ENCODE assay signal across 28 cellular contexts in the genomic region with DNA sequence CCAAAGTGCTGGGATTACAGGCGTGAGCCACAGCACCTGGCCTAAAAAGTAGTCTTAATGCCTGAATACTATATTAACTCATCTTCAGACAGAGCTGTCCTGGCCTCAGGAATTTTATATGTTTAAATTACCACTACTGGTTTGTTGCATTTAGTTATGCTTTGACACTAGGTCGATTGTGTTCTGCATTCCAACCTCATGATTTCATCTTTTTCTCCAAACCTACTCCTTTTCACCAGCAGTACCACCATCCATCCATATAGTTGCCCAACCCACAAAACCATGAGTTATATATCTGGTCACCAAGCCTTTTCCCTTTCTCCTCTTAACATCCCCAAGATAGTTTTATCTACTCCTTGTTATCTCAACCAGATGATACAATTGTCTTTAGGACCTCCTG.
"Had no signal": no experiment of that assay in that cellular context is flagged by ENCODE, and none has a peak within 500 bp of the region (broad histone marks: within the 10 kb centered on the region; RNA-seq: fewer than 3 reads in every experiment).

No MANE protein-coding gene starts in this region.

- H3K27me3 ChIP-seq: adrenal gland, ascending aorta, brain microvascular endothelial cell, colonic mucosa, dorsolateral prefrontal cortex, gastrocnemius medialis had no signal

- H3K9me3 ChIP-seq: adrenal gland, ascending aorta, colonic mucosa, gastrocnemius medialis, mucosa of descending colon, thoracic aorta had no signal

- H3K4me2 ChIP-seq: smooth muscle cell had no signal

- H3K27ac ChIP-seq: adrenal gland, ascending aorta, brain microvascular endothelial cell, colonic mucosa, dorsolateral prefrontal cortex, gastrocnemius medialis, thoracic aorta had no signal

- H3K27me3 Mint-ChIP-seq: activated naive CD8-positive, alpha-beta T cell; effector memory CD8-positive, alpha-beta T cell; stimulated activated naive B cell treated with anti-CD40 and anti-IgM and Interleukin-4, amounts not matched to agents 10 μg/mL and 1 μg/mL and 100 μg/mL, for 72 hours; type B pancreatic cell had no signal

- H3K9me3 Mint-ChIP-seq: effector memory CD8-positive, alpha-beta T cell; type B pancreatic cell had no signal

- H3K27ac Mint-ChIP-seq: activated naive CD8-positive, alpha-beta T cell; stimulated activated naive B cell treated with anti-CD40 and anti-IgM and Interleukin-4, amounts not matched to agents 10 μg/mL and 1 μg/mL and 100 μg/mL, for 72 hours; type B pancreatic cell had no signal

- DNase-seq: activated gamma-delta T cell treated with Interleukin-2 at 50 U/mL for 16 hours; activated T-cell treated with anti-CD3 and anti-CD28 coated beads, Interleukin-2, amount 50 U/mL, for 1 hour; adrenal gland; brain microvascular endothelial cell; central memory CD4-positive, alpha-beta T cell; colonic mucosa; dorsolateral prefrontal cortex; effector memory CD8-positive, alpha-beta T cell; gastrocnemius medialis; head of caudate nucleus; hypothalamus; left colon; mesenchymal stem cell; mucosa of descending colon; occipital lobe; posterior cingulate gyrus; stimulated activated CD4-positive, alpha-beta T cell treated with anti-CD3 and anti-CD28 coated beads, Interleukin-15, amount 100 ng/mL, for 24 hours; stimulated activated naive B cell treated with anti-CD40 and anti-IgM and Interleukin-4, amounts not matched to agents 10 μg/mL and 1 μg/mL and 100 μg/mL, for 72 hours; T-helper 9 cell had no signal

- ATAC-seq: effector memory CD8-positive, alpha-beta T cell; esophagus mucosa; gastrocnemius medialis; left colon; mucosa of descending colon; sciatic nerve; stimulated activated naive B cell treated with anti-CD40 and anti-IgM and Interleukin-4, amounts not matched to agents 10 μg/mL and 1 μg/mL and 100 μg/mL, for 72 hours had no signal

- FAIRE-seq: endothelial cell of umbilical vein had no signal

- H3K36me3 ChIP-seq: adrenal gland, brain microvascular endothelial cell, colonic mucosa, gastrocnemius medialis, thoracic aorta had no signal

- H3K4me3 ChIP-seq: adrenal gland, ascending aorta, colonic mucosa, dorsolateral prefrontal cortex, gastrocnemius medialis, mucosa of descending colon, smooth muscle cell, thoracic aorta had no signal

- H3K4me1 ChIP-seq: adrenal gland, ascending aorta, colonic mucosa, gastrocnemius medialis had no signal

- H3K4me3 Mint-ChIP-seq: activated naive CD8-positive, alpha-beta T cell; effector memory CD8-positive, alpha-beta T cell; neural crest cell; stimulated activated naive B cell treated with anti-CD40 and anti-IgM and Interleukin-4, amounts not matched to agents 10 μg/mL and 1 μg/mL and 100 μg/mL, for 72 hours; type B pancreatic cell had no signal

- H3K4me1 Mint-ChIP-seq: neural crest cell had no signal
